ENCODE assay signal across 9 cellular contexts in the genomic region with DNA sequence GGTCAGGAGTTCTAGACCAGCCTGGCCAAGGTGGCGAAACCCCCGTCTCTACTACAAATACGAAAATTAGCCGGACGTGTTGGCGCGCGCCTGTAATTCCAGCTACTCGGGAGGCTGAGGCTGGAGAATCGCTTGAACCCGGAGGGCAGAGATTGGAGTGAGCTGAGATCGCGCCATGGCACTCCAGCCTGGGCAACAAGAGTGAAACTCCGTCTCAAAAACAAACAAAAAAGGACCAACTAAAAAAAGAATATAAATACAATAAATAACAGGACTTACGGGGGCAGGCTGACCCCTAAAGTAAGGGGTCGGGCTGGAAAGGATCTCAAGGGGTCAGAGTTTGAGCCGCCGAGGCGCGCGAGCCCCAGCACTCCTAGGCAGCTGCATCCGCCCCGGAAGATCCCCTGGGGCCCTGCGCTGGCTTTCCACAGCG. TPM values are rescaled to one million over a fixed set of nuclear protein-coding genes. Genes with fewer than 3 reads are reported as not detected.
DNase-seq lines count a peak whose midpoint lies in the region; ATAC-seq, FAIRE-seq and TF ChIP-seq lines count a peak whose summit lies in the region.
"Had no signal": no experiment of that assay in that cellular context is flagged by ENCODE, and none has a peak within 500 bp of the region (broad histone marks: within the 10 kb centered on the region; RNA-seq: fewer than 3 reads in every experiment).

No MANE protein-coding gene starts in this region.

- intact Hi-C loops in pancreas (cut with DNase I), result no loop called here

- peaks cover 11% of the 10 kb centered on the region for H3K27me3 Mint-ChIP-seq in endothelial cell (ENCODE audit: unreplicated experiment)

- 1% methylated on average over 25 of the region's 25 CpGs for whole genome bisulfite sequencing in pancreas, 2 donors

- H3K4me1 ChIP-seq in DND-41 (ENCODE audit: insufficient read depth, low read length) (peaks cover 39% of the 10 kb centered on the region), OCI-LY1 (ENCODE audit: insufficient read depth, low read length, severe bottlenecking) (peaks cover 22% of the 10 kb centered on the region), pancreas (peaks cover 5 to 14% (median 6%) of the 10 kb centered on the region in 3 donors)

- H3K9ac ChIP-seq in DND-41 (ENCODE audit: low read depth, low read length) (peak overlapping the region; percentile 91), OCI-LY1 (ENCODE audit: low read length) (peak overlapping the region; percentile 98)

- H3K4me1 Mint-ChIP-seq in endothelial cell (ENCODE audit: unreplicated experiment), result peaks cover 20% of the 10 kb centered on the region

- H2AFZ ChIP-seq in DND-41 (ENCODE audit: low read depth, low read length), result peak overlapping the region; percentile 95
- H2AFZ ChIP-seq in OCI-LY1 (ENCODE audit: low read length), result no peak overlapping the region

- H3K27me3 ChIP-seq in DND-41 (ENCODE audit: insufficient read depth, low read length, poor library complexity), result no peaks in the 10 kb centered on the region
- no peaks in the 10 kb centered on the region for H3K27me3 ChIP-seq in OCI-LY1 (ENCODE audit: insufficient read depth, low read length)
- no peaks in the 10 kb centered on the region for H3K27me3 ChIP-seq in pancreas

- no peaks in the 10 kb centered on the region for H3K9me3 ChIP-seq in DND-41 (ENCODE audit: insufficient read depth, low read length, severe bottlenecking)
- no peaks in the 10 kb centered on the region for H3K9me3 ChIP-seq in OCI-LY1 (ENCODE audit: low read length)
- H3K9me3 ChIP-seq in pancreas, result no peaks in the 10 kb centered on the region

- no peaks in the 10 kb centered on the region for H3K9me3 Mint-ChIP-seq in endothelial cell (ENCODE audit: unreplicated experiment)

- H3K79me2 ChIP-seq in DND-41 (ENCODE audit: insufficient read depth, low read length) (peaks cover 60% of the 10 kb centered on the region), OCI-LY1 (ENCODE audit: insufficient read depth, low read length) (peaks cover 10% of the 10 kb centered on the region)

- no peaks in the 10 kb centered on the region for H3K9me2 ChIP-seq in OCI-LY1 (ENCODE audit: low read depth, low read length)

- H3K27ac Mint-ChIP-seq in endothelial cell (ENCODE audit: unreplicated experiment), result peak overlapping the region; percentile 93

- peaks cover 16% of the 10 kb centered on the region for H3K36me3 Mint-ChIP-seq in endothelial cell (ENCODE audit: low read depth, unreplicated experiment)

- H3K4me3 Mint-ChIP-seq in endothelial cell (ENCODE audit: unreplicated experiment), result peak overlapping the region; percentile 97

- H3K4me3 ChIP-seq in DND-41 (ENCODE audit: low read depth in 1 of 2, low read length in 2 of 2), result peak overlapping the region; percentile 85 to 97
- H3K4me3 ChIP-seq in OCI-LY1 (ENCODE audit: low read depth, low read length, poor library complexity, severe bottlenecking), result peak overlapping the region; percentile 99
- peak overlapping the region; percentile 89 to 95 (median 92) for H3K4me3 ChIP-seq in pancreas

- H4K20me1 ChIP-seq in DND-41 (ENCODE audit: insufficient read depth, low read length) (peaks cover 15% of the 10 kb centered on the region), OCI-LY1 (ENCODE audit: insufficient read depth, low read length) (no peaks in the 10 kb centered on the region)

- no peaks in the 10 kb centered on the region for H3F3A ChIP-seq in OCI-LY1 (ENCODE audit: insufficient read depth, low read length)

- H3K4me2 ChIP-seq in DND-41 (ENCODE audit: insufficient read depth, low read length), result peak overlapping the region; percentile 99
- peak overlapping the region; percentile 97 for H3K4me2 ChIP-seq in OCI-LY1 (ENCODE audit: low read length)

- TF ChIP-seq CTCF in DND-41 (IDR thresholded peaks at IDR 0.05; ENCODE audit: borderline replicate concordance, extremely low read depth, low read length, poor library complexity, severe bottlenecking) (no peak), OCI-LY1 (IDR thresholded peaks at IDR 0.05; ENCODE audit: low read length) (no peak), endothelial cell (IDR thresholded peaks at IDR 0.05; ENCODE audit: unreplicated experiment) (no peak), pancreas (IDR thresholded peaks at IDR 0.05) (no peak)

- DNase-seq in DND-41, result no peak
- DNase-seq in endothelial cell (ENCODE audit: low spot score), result no peak
- no peak for DNase-seq in pancreas
- no peak for DNase-seq in SHP77 (lab: John Stamatoyannopoulos, UW)
- no peak for DNase-seq in epidermal melanocyte (ENCODE audit: insufficient read length, low spot score)
- no peak for DNase-seq in NCI-H526 treated with DMSO at 0.1 percent for 48 hours (lab: John Stamatoyannopoulos, UW)

- H3K36me3 ChIP-seq in DND-41 (ENCODE audit: insufficient read depth, low read length), result peaks cover 43% of the 10 kb centered on the region
- H3K36me3 ChIP-seq in OCI-LY1 (ENCODE audit: insufficient read depth, low read length), result peaks cover 26% of the 10 kb centered on the region
- H3K36me3 ChIP-seq in pancreas, result peaks cover 3 to 10% (median 5%) of the 10 kb centered on the region in 3 donors

- no peak for FAIRE-seq in pancreas (lab: Jason Lieb, UNC)

- no peak for ATAC-seq in DND-41 (ENCODE audit: insufficient read depth, low read depth)
- ATAC-seq in pancreas, result no peak
- no peak for ATAC-seq in HG02798 (IDR thresholded peaks at IDR 0.05; ENCODE audit: poor library complexity, unreplicated experiment)

- H3K27ac ChIP-seq in DND-41 (ENCODE audit: low read length) (peak overlapping the region; percentile 72), OCI-LY1 (ENCODE audit: low read depth, low read length, poor library complexity, severe bottlenecking) (peak overlapping the region; percentile 86), pancreas (peak overlapping the region; percentile 87 to 94 (median 90))

RNA-seq across cellular contexts. Expression of a gene that starts 0.5 kb away (rescaled TPM):
- total RNA-seq in endothelial cell (ENCODE audit: unreplicated experiment) (85.5 TPM), pancreas (10 to 100 TPM; 16.3 to 35.0 (median 22.3) TPM)
- polyA plus RNA-seq in pancreas, result 10 to 100 TPM; 33.8 to 47.3 TPM

RNA-seq across cellular contexts. Expression of a gene that starts 3.3 kb away (rescaled TPM):
- total RNA-seq in endothelial cell (ENCODE audit: unreplicated experiment) (not detected), pancreas (not detected)
- polyA plus RNA-seq in pancreas, result under 1 TPM; 0.12 to 0.53 TPM
- total RNA-seq: dermis microvascular lymphatic vessel endothelial cell had no signal

RNA-seq across cellular contexts. Expression of a gene that starts 30.4 kb away (rescaled TPM):
- 54.4 TPM for total RNA-seq in endothelial cell (ENCODE audit: unreplicated experiment)
- 10 to 100 TPM; 25.0 to 31.5 (median 29.2) TPM for total RNA-seq in pancreas
- 10 to 100 TPM; 20.1 to 23.3 TPM for polyA plus RNA-seq in pancreas

RNA-seq across cellular contexts. Expression of a gene that starts 33.5 kb away (rescaled TPM):
- total RNA-seq in endothelial cell (ENCODE audit: unreplicated experiment) (42.1 TPM), pancreas (1 to 10 TPM; 2.2 to 7.4 (median 3.0) TPM)
- 1 to 10 TPM; 2.8 to 3.6 TPM for polyA plus RNA-seq in pancreas
